ENCODE assay signal across 1 cellular context in genomic region chr7:2638224-2638991, GRCh38.
TF ChIP-seq lines count a peak whose summit lies in the region.

No MANE protein-coding gene starts in this region.

TF ChIP-seq in HepG2, 621 proteins besides CTCF, POLR2A, EP300 and RAD21 (continued from another document and continues in another):
- TF ChIP-seq GMEB2 (CRISPR knock-in tag; IDR thresholded peaks at IDR 0.05; ENCODE audit: low read depth) (no peak), ZNF652 (CRISPR knock-in tag; IDR thresholded peaks at IDR 0.05; ENCODE audit: borderline replicate concordance, low read depth) (no peak), ZNF468 (CRISPR knock-in tag; IDR thresholded peaks at IDR 0.05) (0 out of 2 replicates have a peak, but pooled peaks have one; percentile 57), ZNF274 (CRISPR knock-in tag; IDR thresholded peaks at IDR 0.05) (peak; percentile 44; the same call in 1 of the 2 replicates), ATF7-NPFF (CRISPR knock-in tag; IDR thresholded peaks at IDR 0.05; ENCODE audit: low read depth) (peak; percentile 58), THYN1 (CRISPR knock-in tag; IDR thresholded peaks at IDR 0.05; ENCODE audit: borderline replicate concordance, low read depth) (no peak), ZBTB40 (IDR thresholded peaks at IDR 0.05) (no peak), ZBTB40 (CRISPR knock-in tag; IDR thresholded peaks at IDR 0.05) (peak; percentile 81; the same call in 1 of the 2 replicates), ZNF44 (CRISPR knock-in tag; IDR thresholded peaks at IDR 0.05) (no peak), FOXK1 (CRISPR knock-in tag; IDR thresholded peaks at IDR 0.05; ENCODE audit: borderline replicate concordance, low read depth) (peak; percentile 70; the same call in 1 of the 2 replicates), U2AF1 (optimal IDR thresholded peaks at IDR 0.05; ENCODE audit: low read depth, low read length) (peak; percentile 28), SKIL (CRISPR knock-in tag; IDR thresholded peaks at IDR 0.05; ENCODE audit: borderline replicate concordance) (peak; percentile 85; the same call in 1 of the 2 replicates), ZMAT5 (CRISPR knock-in tag; IDR thresholded peaks at IDR 0.05; ENCODE audit: borderline replicate concordance, low read depth) (no peak), FOXM1 (CRISPR knock-in tag; IDR thresholded peaks at IDR 0.05) (no peak), ZNF18 (CRISPR knock-in tag; IDR thresholded peaks at IDR 0.05; ENCODE audit: insufficient replicate concordance) (no peak), RNF2 (conservative IDR thresholded peaks at IDR 0.05; ENCODE audit: low read depth) (peak; percentile 73), ZMYM2 (CRISPR knock-in tag; IDR thresholded peaks at IDR 0.05) (no peak), RFX1 (IDR thresholded peaks at IDR 0.05) (no peak), KLF6 (CRISPR knock-in tag; IDR thresholded peaks at IDR 0.05) (peak; percentile 70; the same call in 1 of the 2 replicates), SIX1 (CRISPR knock-in tag; IDR thresholded peaks at IDR 0.05; ENCODE audit: borderline replicate concordance) (no peak; the same call in 1 of the 2 replicates), ZNF251 (CRISPR knock-in tag; IDR thresholded peaks at IDR 0.05) (no peak), RFX5 (IDR thresholded peaks at IDR 0.05; ENCODE audit: low read depth, low read length) (no peak), ZNF678 (CRISPR knock-in tag; IDR thresholded peaks at IDR 0.05) (no peak), ZBTB26 (CRISPR knock-in tag; IDR thresholded peaks at IDR 0.05; ENCODE audit: borderline replicate concordance) (peak; percentile 68; the same call in 1 of the 2 replicates), WIZ (CRISPR knock-in tag; IDR thresholded peaks at IDR 0.05) (no peak), ZNF20 (CRISPR knock-in tag; IDR thresholded peaks at IDR 0.05) (no peak), MBNL3 (CRISPR knock-in tag; conservative IDR thresholded peaks at IDR 0.05) (no peak), CBX1 (IDR thresholded peaks at IDR 0.05; ENCODE audit: low read depth) (no peak)
- TF ChIP-seq, protein P1, sequence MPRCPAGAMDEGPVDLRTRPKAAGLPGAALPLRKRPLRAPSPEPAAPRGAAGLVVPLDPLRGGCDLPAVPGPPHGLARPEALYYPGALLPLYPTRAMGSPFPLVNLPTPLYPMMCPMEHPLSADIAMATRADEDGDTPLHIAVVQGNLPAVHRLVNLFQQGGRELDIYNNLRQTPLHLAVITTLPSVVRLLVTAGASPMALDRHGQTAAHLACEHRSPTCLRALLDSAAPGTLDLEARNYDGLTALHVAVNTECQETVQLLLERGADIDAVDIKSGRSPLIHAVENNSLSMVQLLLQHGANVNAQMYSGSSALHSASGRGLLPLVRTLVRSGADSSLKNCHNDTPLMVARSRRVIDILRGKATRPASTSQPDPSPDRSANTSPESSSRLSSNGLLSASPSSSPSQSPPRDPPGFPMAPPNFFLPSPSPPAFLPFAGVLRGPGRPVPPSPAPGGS (CRISPR knock-in tag; IDR thresholded peaks at IDR 0.05), result peak; percentile 67; the same call in 1 of the 2 replicates
- TF ChIP-seq, protein P2, sequence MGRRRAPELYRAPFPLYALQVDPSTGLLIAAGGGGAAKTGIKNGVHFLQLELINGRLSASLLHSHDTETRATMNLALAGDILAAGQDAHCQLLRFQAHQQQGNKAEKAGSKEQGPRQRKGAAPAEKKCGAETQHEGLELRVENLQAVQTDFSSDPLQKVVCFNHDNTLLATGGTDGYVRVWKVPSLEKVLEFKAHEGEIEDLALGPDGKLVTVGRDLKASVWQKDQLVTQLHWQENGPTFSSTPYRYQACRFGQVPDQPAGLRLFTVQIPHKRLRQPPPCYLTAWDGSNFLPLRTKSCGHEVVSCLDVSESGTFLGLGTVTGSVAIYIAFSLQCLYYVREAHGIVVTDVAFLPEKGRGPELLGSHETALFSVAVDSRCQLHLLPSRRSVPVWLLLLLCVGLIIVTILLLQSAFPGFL (CRISPR knock-in tag; IDR thresholded peaks at IDR 0.05), result no peak
- TF ChIP-seq, protein P3, sequence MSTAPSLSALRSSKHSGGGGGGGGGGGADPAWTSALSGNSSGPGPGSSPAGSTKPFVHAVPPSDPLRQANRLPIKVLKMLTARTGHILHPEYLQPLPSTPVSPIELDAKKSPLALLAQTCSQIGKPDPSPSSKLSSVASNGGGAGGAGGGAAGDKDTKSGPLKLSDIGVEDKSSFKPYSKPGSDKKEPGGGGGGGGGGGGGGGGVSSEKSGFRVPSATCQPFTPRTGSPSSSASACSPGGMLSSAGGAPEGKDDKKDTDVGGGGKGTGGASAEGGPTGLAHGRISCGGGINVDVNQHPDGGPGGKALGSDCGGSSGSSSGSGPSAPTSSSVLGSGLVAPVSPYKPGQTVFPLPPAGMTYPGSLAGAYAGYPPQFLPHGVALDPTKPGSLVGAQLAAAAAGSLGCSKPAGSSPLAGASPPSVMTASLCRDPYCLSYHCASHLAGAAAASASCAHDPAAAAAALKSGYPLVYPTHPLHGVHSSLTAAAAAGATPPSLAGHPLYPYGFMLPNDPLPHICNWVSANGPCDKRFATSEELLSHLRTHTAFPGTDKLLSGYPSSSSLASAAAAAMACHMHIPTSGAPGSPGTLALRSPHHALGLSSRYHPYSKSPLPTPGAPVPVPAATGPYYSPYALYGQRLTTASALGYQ (CRISPR knock-in tag; IDR thresholded peaks at IDR 0.05), result peak; percentile 86
- TF ChIP-seq, protein P4, sequence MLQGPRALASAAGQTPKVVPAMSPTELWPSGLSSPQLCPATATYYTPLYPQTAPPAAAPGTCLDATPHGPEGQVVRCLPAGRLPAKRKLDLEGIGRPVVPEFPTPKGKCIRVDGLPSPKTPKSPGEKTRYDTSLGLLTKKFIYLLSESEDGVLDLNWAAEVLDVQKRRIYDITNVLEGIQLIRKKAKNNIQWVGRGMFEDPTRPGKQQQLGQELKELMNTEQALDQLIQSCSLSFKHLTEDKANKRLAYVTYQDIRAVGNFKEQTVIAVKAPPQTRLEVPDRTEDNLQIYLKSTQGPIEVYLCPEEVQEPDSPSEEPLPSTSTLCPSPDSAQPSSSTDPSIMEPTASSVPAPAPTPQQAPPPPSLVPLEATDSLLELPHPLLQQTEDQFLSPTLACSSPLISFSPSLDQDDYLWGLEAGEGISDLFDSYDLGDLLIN (CRISPR knock-in tag; IDR thresholded peaks at IDR 0.05; ENCODE audit: borderline replicate concordance), result no peak
